In the genomic region with DNA sequence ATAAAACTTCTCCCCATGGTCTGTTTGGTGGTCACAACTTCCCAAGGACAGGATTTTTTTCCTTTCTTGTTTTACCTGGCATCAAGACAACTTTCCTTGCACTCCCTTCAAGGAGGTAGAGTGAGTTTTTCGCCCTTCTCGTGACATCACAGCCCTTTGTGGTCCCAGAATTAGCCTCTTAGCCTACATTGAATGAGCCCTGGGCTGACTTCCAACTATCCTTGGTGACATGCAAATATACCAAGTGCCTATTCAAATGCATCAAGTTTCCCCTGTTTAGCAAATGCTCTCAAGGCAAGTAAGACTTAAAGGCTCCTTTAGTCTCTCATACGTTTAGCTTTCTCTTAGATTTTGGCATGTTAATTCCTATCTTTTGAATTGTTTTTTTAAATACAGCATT, we compare ENCODE assay signal across 10 cellular contexts.
A peak's percentile ranks its signal among the peaks of the same experiment; 100 is the strongest.
DNase-seq lines count a peak whose midpoint lies in the region; ATAC-seq, FAIRE-seq and TF ChIP-seq lines count a peak whose summit lies in the region.
"Had no signal": no experiment of that assay in that cellular context is flagged by ENCODE, and none has a peak within 500 bp of the region (broad histone marks: within the 10 kb centered on the region; RNA-seq: fewer than 3 reads in every experiment).

No MANE protein-coding gene starts in this region.

- no peak overlapping the region for H3K9ac ChIP-seq in OCI-LY3 (ENCODE audit: low read length)

- H2AFZ ChIP-seq in OCI-LY3 (ENCODE audit: low read depth, low read length) = no peak overlapping the region

- peaks cover 2 to 5% of the 10 kb centered on the region in 2 donors for H3K9me3 Mint-ChIP-seq in stimulated activated naive B cell treated with anti-CD40 and anti-IgM and Interleukin-4, amounts not matched to agents 10 μg/mL and 1 μg/mL and 100 μg/mL, for 72 hours

- FAIRE-seq in H54 (lab: Jason Lieb, UNC) = no peak

- peak; percentile 38 for DNase-seq in NCI-H345 (lab: John Stamatoyannopoulos, UW)
- DNase-seq in NCI-H345 treated with DMSO at 0.1 percent for 48 hours (lab: John Stamatoyannopoulos, UW; ENCODE audit: unreplicated experiment) = no peak
- DNase-seq in stimulated activated naive B cell treated with anti-CD40 and anti-IgM and Interleukin-4, amounts not matched to agents 10 μg/mL and 1 μg/mL and 100 μg/mL, for 72 hours = no peak
- no peak for DNase-seq in OCI-M1 (lab: John Stamatoyannopoulos, UW)
- no peak for DNase-seq in H54 (ENCODE audit: insufficient read length, low spot score)
- no peak for DNase-seq in AG08395 (ENCODE audit: low spot score)
- DNase-seq: caudate nucleus had no signal

- H3K9me3 ChIP-seq in OCI-LY3 (ENCODE audit: insufficient read depth, low read length) = peaks cover 10% of the 10 kb centered on the region; the same call in 1 of the 2 replicates

- no peak for TF ChIP-seq POLR2A in H54 (IDR thresholded peaks at IDR 0.05; ENCODE audit: low read depth, low read length)

- H3K4me3 ChIP-seq in OCI-LY3 (ENCODE audit: low read length) = no peak overlapping the region; the same call in 1 of the 2 replicates

- H3K4me1 Mint-ChIP-seq in stimulated activated naive B cell treated with anti-CD40 and anti-IgM and Interleukin-4, amounts not matched to agents 10 μg/mL and 1 μg/mL and 100 μg/mL, for 72 hours = peaks cover 20 to 39% of the 10 kb centered on the region in 2 donors
- H3K4me1 Mint-ChIP-seq: neural crest cell had no signal

- peaks cover 5% of the 10 kb centered on the region for H3K36me3 ChIP-seq in OCI-LY3 (replicated peaks; ENCODE audit: low read depth, low read length)

- H3K27me3 ChIP-seq in OCI-LY3 (ENCODE audit: low read depth, low read length) = no peaks in the 10 kb centered on the region

- H3K79me2 ChIP-seq in OCI-LY3 (ENCODE audit: low read length) = no peaks in the 10 kb centered on the region

- no peak overlapping the region for H3K4me3 Mint-ChIP-seq in stimulated activated naive B cell treated with anti-CD40 and anti-IgM and Interleukin-4, amounts not matched to agents 10 μg/mL and 1 μg/mL and 100 μg/mL, for 72 hours
- H3K4me3 Mint-ChIP-seq: neural crest cell had no signal

- H3K4me2 ChIP-seq in OCI-LY3 (ENCODE audit: low read length) = peak overlapping the region; percentile 57

- H3K27me3 Mint-ChIP-seq in stimulated activated naive B cell treated with anti-CD40 and anti-IgM and Interleukin-4, amounts not matched to agents 10 μg/mL and 1 μg/mL and 100 μg/mL, for 72 hours = peaks cover 6 to 8% of the 10 kb centered on the region in 2 donors

- peaks cover 57% of the 10 kb centered on the region for H3K4me1 ChIP-seq in OCI-LY3 (ENCODE audit: low read length)

- peak overlapping the region; percentile 15 for H3K27ac Mint-ChIP-seq in stimulated activated naive B cell treated with anti-CD40 and anti-IgM and Interleukin-4, amounts not matched to agents 10 μg/mL and 1 μg/mL and 100 μg/mL, for 72 hours

- peak; percentile 73 for ATAC-seq in HG02973 (IDR thresholded peaks at IDR 0.05; ENCODE audit: unreplicated experiment)
- peak; percentile 46 to 73 for ATAC-seq in stimulated activated naive B cell treated with anti-CD40 and anti-IgM and Interleukin-4, amounts not matched to agents 10 μg/mL and 1 μg/mL and 100 μg/mL, for 72 hours (replicated peaks)

- H4K20me1 ChIP-seq in OCI-LY3 (ENCODE audit: insufficient read depth, low read length) = no peaks in the 10 kb centered on the region

- H3K27ac ChIP-seq in OCI-LY3 (ENCODE audit: low read length) = no peak overlapping the region; the same call in 1 of the 2 replicates

- peaks cover 0 to 8% of the 10 kb centered on the region in 2 donors for H3K36me3 Mint-ChIP-seq in stimulated activated naive B cell treated with anti-CD40 and anti-IgM and Interleukin-4, amounts not matched to agents 10 μg/mL and 1 μg/mL and 100 μg/mL, for 72 hours

- no peak for TF ChIP-seq CTCF in OCI-LY3 (IDR thresholded peaks at IDR 0.05; ENCODE audit: low read depth, low read length)
